8 cellular contexts compared by ENCODE assay signal in genomic region chr5:179679014-179679674, GRCh38. TPM values are rescaled to one million over a fixed set of nuclear protein-coding genes. Genes with fewer than 3 reads are reported as not detected.
DNase-seq lines count a peak whose midpoint lies in the region; TF ChIP-seq lines count a peak whose summit lies in the region.

No MANE protein-coding gene starts in this region.

- H3K9me3 ChIP-seq in H9 (ENCODE audit: control insufficient read depth, low read depth, low read length) (no peaks in the 10 kb centered on the region), mucosa of stomach (ENCODE audit: control insufficient read depth, low read length) (no peaks in the 10 kb centered on the region)

- H2BK5ac ChIP-seq in H9 (ENCODE audit: insufficient read length, low read length) = no peak overlapping the region

- no peak overlapping the region for H2BK15ac ChIP-seq in H9 (ENCODE audit: low read depth, low read length)

- H3T11ph ChIP-seq in H9 (ENCODE audit: low read length) = no peak overlapping the region

- peak overlapping the region; percentile 93 for H3K4me3 ChIP-seq in mucosa of stomach (ENCODE audit: low read length)

- no peaks in the 10 kb centered on the region for H4K20me1 ChIP-seq in H9 (ENCODE audit: control insufficient read depth, insufficient read depth, insufficient read length)

- H4K5ac ChIP-seq in H9 (ENCODE audit: insufficient read length, low read depth, low read length) = no peak overlapping the region

- peaks cover 2% of the 10 kb centered on the region; the same call in 1 of the 2 replicates for H3K4me1 ChIP-seq in H9 (ENCODE audit: insufficient read depth, low read length)
- peaks cover 21% of the 10 kb centered on the region for H3K4me1 ChIP-seq in mucosa of stomach (ENCODE audit: control insufficient read depth, insufficient read depth, low read length)

- no peak overlapping the region for H2BK20ac ChIP-seq in H9 (ENCODE audit: low read depth, low read length, poor library complexity, severe bottlenecking)

- no peak for TF ChIP-seq POLR2A in erythroblast (IDR thresholded peaks at IDR 0.05; ENCODE audit: low read length)

- H3K27me3 ChIP-seq in H9 (ENCODE audit: insufficient read depth, low read length) (no peaks in the 10 kb centered on the region), mucosa of stomach (ENCODE audit: control insufficient read depth, insufficient read depth, low read length) (no peaks in the 10 kb centered on the region)

- no peak overlapping the region for H3K56ac ChIP-seq in H9 (ENCODE audit: insufficient read length, low read depth, low read length)

- H2BK12ac ChIP-seq in H9 (ENCODE audit: insufficient read length, low read depth, low read length) = no peak overlapping the region

- H3K9ac ChIP-seq in H9 (ENCODE audit: extremely low read depth, insufficient read length, low read length) (peak overlapping the region; percentile 28), mucosa of stomach (ENCODE audit: low read length) (peak overlapping the region; percentile 97)

- no peak overlapping the region for H2AFZ ChIP-seq in H9 (ENCODE audit: low read length)

- peaks cover 15% of the 10 kb centered on the region for H3K23me2 ChIP-seq in H9 (ENCODE audit: insufficient read length, low read depth, low read length, poor library complexity, severe bottlenecking)

- no peak overlapping the region for H2AK5ac ChIP-seq in H9 (ENCODE audit: insufficient read length, low read length)

- no peak overlapping the region for H3K4ac ChIP-seq in H9 (ENCODE audit: low read depth, low read length)

- H3K4me3 Mint-ChIP-seq in H9 = peak overlapping the region; percentile 97

- peaks cover 15 to 24% (median 23%) of the 10 kb centered on the region in 3 experiments for H3K36me3 Mint-ChIP-seq in H9 (ENCODE audit: insufficient read depth in 1 of 3, low read depth in 3 of 3)

- peak overlapping the region in 2 of 3 experiments; percentile 49 to 93; a peak in 5 of 7 replicates for H3K27ac Mint-ChIP-seq in H9

- H3K36me3 ChIP-seq in mucosa of stomach (ENCODE audit: control insufficient read depth, insufficient read depth, low read length) = no peaks in the 10 kb centered on the region

- H2BK120ac ChIP-seq in H9 (ENCODE audit: low read depth, low read length, poor library complexity, severe bottlenecking) = no peak overlapping the region

- no peak overlapping the region for H3K27ac ChIP-seq in H9 (ENCODE audit: insufficient read length, low read depth, low read length)

- peak; percentile 72 for TF ChIP-seq CTCF in H9 (conservative IDR thresholded peaks at IDR 0.05)

- peak; percentile 31 for DNase-seq in DMS153 treated with DMSO at 0.1 percent for 48 hours (lab: John Stamatoyannopoulos, UW; ENCODE audit: unreplicated experiment)
- peak; percentile 91 for DNase-seq in H9
- peak; percentile 90 for DNase-seq in NCI-H2029 (lab: John Stamatoyannopoulos, UW)
- peak; percentile 50 for DNase-seq in activated T-cell treated with anti-CD3 and anti-CD28 coated beads for 1 hour (ENCODE audit: low read depth)
- DNase-seq in erythroblast (lab: John Stamatoyannopoulos, UW) = peak; percentile 89 to 91
- DNase-seq in stimulated activated CD8-positive, alpha-beta memory T cell treated with anti-CD3 and anti-CD28 coated beads, Interleukin-7, amount 100 ng/mL, for 4 hours (ENCODE audit: low read depth in 2 of 2) = peak; percentile 42 to 60
- DNase-seq in GM19238 (ENCODE audit: insufficient read length, low spot score) = no peak

- H3K18ac ChIP-seq in H9 (ENCODE audit: insufficient read length, low read depth, low read length) = peak overlapping the region; percentile 85

- H4K91ac ChIP-seq in H9 (ENCODE audit: insufficient read length, low read depth, low read length) = no peak overlapping the region

- no peaks in the 10 kb centered on the region for H3K79me2 ChIP-seq in H9 (ENCODE audit: insufficient read depth, low read length)

- H3K4me2 ChIP-seq in H9 (ENCODE audit: insufficient read depth, insufficient read length, low read length) = peak overlapping the region; percentile 49

- H3K4me1 Mint-ChIP-seq in H9 = peaks cover 15 to 19% of the 10 kb centered on the region in 2 experiments

- no peak overlapping the region for H4K8ac ChIP-seq in H9 (replicated peaks; ENCODE audit: insufficient read length, low read depth, low read length)

- no CpG with 5 or more reads among the region's 41 CpGs for WGBS in H9 (ENCODE audit: extremely low coverage, insufficient read length, low lambda C conversion rate)

- H3K79me1 ChIP-seq in H9 (ENCODE audit: insufficient read depth, low read depth, low read length, poor library complexity, severe bottlenecking) = no peaks in the 10 kb centered on the region

- peak overlapping the region; percentile 87 for H3K14ac ChIP-seq in H9 (ENCODE audit: insufficient read depth, low read length)

- peaks cover 4% of the 10 kb centered on the region for H3K27me3 Mint-ChIP-seq in H9 (ENCODE audit: low read depth)

- H3K9me3 Mint-ChIP-seq in H9 = peaks cover 0 to 4% of the 10 kb centered on the region in 2 experiments; a peak in 2 of 5 replicates

- no peak overlapping the region for H3K23ac ChIP-seq in H9 (ENCODE audit: insufficient read length, low read depth, low read length)

RNA-seq across cellular contexts. Expression of gene CBY3, which starts 1.7 kb away (rescaled TPM):
- 0.50 and 1.6 TPM in 2 replicates for total RNA-seq in H9 (2021)

RNA-seq across cellular contexts. Expression of gene CANX, which starts 19.6 kb away (rescaled TPM):
- 518 and 538 TPM in 2 replicates for total RNA-seq in H9 (2021)

RNA-seq across cellular contexts. Expression of gene MAML1, which starts 53.5 kb away (rescaled TPM):
- total RNA-seq in H9 (2021) = 50.8 and 51.1 TPM in 2 replicates

RNA-seq across cellular contexts. Expression of gene HNRNPH1, which starts 55.7 kb away (rescaled TPM):
- total RNA-seq in H9 (2021) = 1,042 and 1,066 TPM in 2 replicates
